ENCODE assay signal across 10 cellular contexts in genomic region chr17:39663688-39664580, GRCh38. TPM values are rescaled to one million over a fixed set of nuclear protein-coding genes. Genes with fewer than 3 reads are reported as not detected.
DNase-seq lines count a peak whose midpoint lies in the region; ATAC-seq and TF ChIP-seq lines count a peak whose summit lies in the region.
"Had no signal": no experiment of that assay in that cellular context is flagged by ENCODE, and none has a peak within 500 bp of the region (broad histone marks: within the 10 kb centered on the region; RNA-seq: fewer than 3 reads in every experiment).

No MANE protein-coding gene starts in this region.

- H3K4me3 ChIP-seq in right atrium auricular region: peak overlapping the region; percentile 57 to 64
- peak overlapping the region; percentile 24 to 62 (median 43) for H3K4me3 ChIP-seq in gastrocnemius medialis

- in situ Hi-C loops in gastrocnemius medialis (cut with MboI; ENCODE audit: low sequenced_read_pairs in 4 of 4): no loop called here

- intact Hi-C loops in gastrocnemius medialis (cut with DNase I; ENCODE audit: low total_unique reads): loop anchor here (2.0 to 10.0 kb wide), 3 partner anchors 27 to 469 kb away; partner anchors contain the start of genes CACNB1 and STARD3

- H3K4me1 ChIP-seq in right atrium auricular region: peaks cover 0 to 87% of the 10 kb centered on the region in 2 donors
- peaks cover 77 to 90% of the 10 kb centered on the region in 2 donors for H3K4me1 ChIP-seq in gastrocnemius medialis

- H3K9me3 ChIP-seq in right atrium auricular region: no peaks in the 10 kb centered on the region
- H3K9me3 ChIP-seq in gastrocnemius medialis: no peaks in the 10 kb centered on the region

- peak in 1 of 2 donors; percentile 27 for TF ChIP-seq POLR2A in gastrocnemius medialis (IDR thresholded peaks at IDR 0.05)

- TF ChIP-seq CTCF in right atrium auricular region (IDR thresholded peaks at IDR 0.05) (no peak), gastrocnemius medialis (IDR thresholded peaks at IDR 0.05 in 4 of 5, conservative IDR thresholded peaks at IDR 0.05 in 1 of 5) (no peak)

- peak overlapping the region; percentile 89 to 96 for H3K27ac ChIP-seq in right atrium auricular region
- H3K27ac ChIP-seq in gastrocnemius medialis: peak overlapping the region; percentile 96 to 99 (median 98)

- H3K36me3 ChIP-seq in right atrium auricular region (peaks cover 18% of the 10 kb centered on the region), gastrocnemius medialis (peaks cover 0 to 5% of the 10 kb centered on the region in 2 donors)

- ATAC-seq in gastrocnemius medialis: peak in 1 of 2 donors; percentile 3
- ATAC-seq in HG03378 (IDR thresholded peaks at IDR 0.05; ENCODE audit: unreplicated experiment): no peak
- no peak for ATAC-seq in HG02840 (IDR thresholded peaks at IDR 0.05; ENCODE audit: low FRiP score, unreplicated experiment)

- DNase-seq in ELR (ENCODE audit: low read depth) (peak; percentile 23), OCI-M1 (lab: John Stamatoyannopoulos, UW) (peak; percentile 66), right atrium auricular region (ENCODE audit: low spot score) (no peak), gastrocnemius medialis (peak in 1 of 2 donors; percentile 71), NCI-H187 treated with DMSO at 0.1 percent for 48 hours (lab: John Stamatoyannopoulos, UW) (no peak), NCI-H2029 (lab: John Stamatoyannopoulos, UW) (no peak)
- DNase-seq: head of caudate nucleus, NCI-H1105 treated with DMSO at 0.1 percent for 48 hours had no signal

- no peaks in the 10 kb centered on the region for H3K27me3 ChIP-seq in right atrium auricular region
- H3K27me3 ChIP-seq in gastrocnemius medialis: no peaks in the 10 kb centered on the region

RNA-seq across cellular contexts. Expression of gene TCAP, which starts 1.2 kb away (rescaled TPM):
- total RNA-seq in right atrium auricular region: 1,000 to 10,000 TPM; 3,380 to 5,284 TPM
- 1,000 to 10,000 TPM; 1,768 to 3,088 (median 2,493) TPM for total RNA-seq in gastrocnemius medialis

RNA-seq across cellular contexts. Expression of gene PNMT, which starts 4.3 kb away (rescaled TPM):
- total RNA-seq in right atrium auricular region (10 to 100 TPM; 14.9 to 26.2 TPM), gastrocnemius medialis (10 to 100 TPM in 1 of 4 donors, 1 to 10 TPM in 3; 2.0 to 11.8 (median 7.1) TPM)

RNA-seq across cellular contexts. Expression of gene PGAP3, which starts 23.9 kb away (rescaled TPM):
- total RNA-seq in right atrium auricular region (10 to 100 TPM; 14.0 to 21.6 TPM), gastrocnemius medialis (1 to 10 TPM; 4.3 to 9.5 (median 6.1) TPM)

RNA-seq across cellular contexts. Expression of gene STARD3, which starts 27.0 kb away (rescaled TPM):
- total RNA-seq in right atrium auricular region (10 to 100 TPM; 18.5 to 22.2 TPM), gastrocnemius medialis (10 to 100 TPM; 31.0 to 41.7 (median 41.0) TPM)

RNA-seq across cellular contexts. Expression of gene ERBB2, which starts 35.9 kb away (rescaled TPM):
- total RNA-seq in right atrium auricular region (10 to 100 TPM; 73.5 to 85.5 TPM), gastrocnemius medialis (10 to 100 TPM in 3 of 4 donors, 1 to 10 TPM in 1; 6.0 to 26.4 (median 15.3) TPM)

Comparison
In these comparisons a context has a peak if more than half of its experiments do, and no peak if none do; other contexts are left out.
1. DNase-seq: peak in ELR (single experiment) and OCI-M1 (single experiment); none in right atrium auricular region (single experiment), NCI-H187 treated with DMSO at 0.1 percent for 48 hours (single experiment) and NCI-H2029 (single experiment).